In the genomic region with DNA sequence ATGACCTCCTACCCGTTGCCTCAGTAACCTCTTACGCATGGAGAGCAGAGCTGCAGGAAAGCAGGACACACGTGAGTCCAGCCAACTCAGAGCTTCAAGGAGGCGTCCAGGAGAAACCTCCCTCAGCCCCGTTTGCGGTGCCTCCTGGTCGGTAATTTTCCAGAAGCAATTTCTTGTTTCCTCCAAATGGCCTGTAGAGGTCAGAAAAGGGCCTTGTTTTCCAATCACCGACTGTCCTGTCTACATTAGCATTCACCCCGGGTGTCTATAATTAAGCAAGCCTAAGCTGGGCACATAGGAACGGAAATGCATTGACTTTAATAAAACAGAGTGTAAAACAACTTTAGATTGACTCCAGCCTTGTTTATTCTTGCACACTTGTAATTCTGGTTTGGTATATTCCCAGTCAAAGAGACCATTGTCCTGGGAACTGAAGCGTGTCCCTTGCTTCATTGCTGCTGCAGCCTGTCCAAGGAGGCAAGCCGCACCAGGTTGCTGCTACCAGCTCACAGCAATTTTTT, we compare ENCODE assay signal across 7 cellular contexts.
DNase-seq lines count a peak whose midpoint lies in the region; ATAC-seq lines count a peak whose summit lies in the region.

No MANE protein-coding gene starts in this region.

- H4K20me1 ChIP-seq in GM23248 (ENCODE audit: insufficient read depth): no peaks in the 10 kb centered on the region

- no peaks in the 10 kb centered on the region for H3K9me2 ChIP-seq in GM23248 (ENCODE audit: insufficient read depth)

- no peaks in the 10 kb centered on the region for H3K4me1 ChIP-seq in GM23248 (ENCODE audit: insufficient read depth)

- no peak overlapping the region for H2AFZ ChIP-seq in GM23248

- WGBS in GM23248 (ENCODE audit: low coverage in 1 of 2, low lambda C conversion rate in 2 of 2, missing lambda C conversion rate in 2 of 2), 2 experiments: 11 to 14% methylated on average over 12 of the region's 12 CpGs

- no peak overlapping the region for H3K4me2 ChIP-seq in GM23248 (ENCODE audit: unreplicated experiment)

- H3K27me3 ChIP-seq in GM23248 (replicated peaks; ENCODE audit: insufficient read depth): 0 out of 2 replicates have a peak, but pooled peaks cover 6% of the 10 kb centered on the region

- DNase-seq in GM23248 (peak; percentile 69), NCI-H524 treated with DMSO at 0.1 percent for 48 hours (lab: John Stamatoyannopoulos, UW) (peak; percentile 34), caudate nucleus (lab: John Stamatoyannopoulos, UW) (peak in 47 of 61 donors; percentile 3 to 78 (median 42)), left lobe of liver (ENCODE audit: low spot score) (no peak), NCI-H2227 treated with DMSO at 0.1 percent for 48 hours (lab: John Stamatoyannopoulos, UW) (no peak), posterior vena cava (ENCODE audit: low spot score) (no peak)

- intact Hi-C loops in posterior vena cava (cut with DNase I): no loop called here

- no peaks in the 10 kb centered on the region for H3K9me3 ChIP-seq in GM23248 (ENCODE audit: low read depth)

- in situ Hi-C loops in GM23248 (cut with MboI): no loop called here

- ATAC-seq in left lobe of liver: peak; percentile 84
- ATAC-seq in HG02981 (IDR thresholded peaks at IDR 0.05; ENCODE audit: unreplicated experiment): no peak

- H3K79me2 ChIP-seq in GM23248 (ENCODE audit: insufficient read depth): no peaks in the 10 kb centered on the region

- no peaks in the 10 kb centered on the region for H3K36me3 ChIP-seq in GM23248 (ENCODE audit: low read depth)

- no peak overlapping the region for H3K9ac ChIP-seq in GM23248

- no peak overlapping the region for H3K4me3 ChIP-seq in GM23248

- H3K27ac ChIP-seq in GM23248: no peak overlapping the region
- peak overlapping the region; percentile 97 for H3K27ac ChIP-seq in caudate nucleus (ENCODE audit: low read depth, low read length)

- H3F3A ChIP-seq in GM23248 (ENCODE audit: insufficient read depth): no peaks in the 10 kb centered on the region

Comparison
In these comparisons a context has a peak if more than half of its experiments do, and no peak if none do; other contexts are left out.
1. DNase-seq: peak in GM23248 (single experiment), NCI-H524 treated with DMSO at 0.1 percent for 48 hours (single experiment) and caudate nucleus (47 of 61); none in left lobe of liver (single experiment), NCI-H2227 treated with DMSO at 0.1 percent for 48 hours (single experiment) and posterior vena cava (single experiment).